ENCODE assay signal across 8 cellular contexts in the genomic region with DNA sequence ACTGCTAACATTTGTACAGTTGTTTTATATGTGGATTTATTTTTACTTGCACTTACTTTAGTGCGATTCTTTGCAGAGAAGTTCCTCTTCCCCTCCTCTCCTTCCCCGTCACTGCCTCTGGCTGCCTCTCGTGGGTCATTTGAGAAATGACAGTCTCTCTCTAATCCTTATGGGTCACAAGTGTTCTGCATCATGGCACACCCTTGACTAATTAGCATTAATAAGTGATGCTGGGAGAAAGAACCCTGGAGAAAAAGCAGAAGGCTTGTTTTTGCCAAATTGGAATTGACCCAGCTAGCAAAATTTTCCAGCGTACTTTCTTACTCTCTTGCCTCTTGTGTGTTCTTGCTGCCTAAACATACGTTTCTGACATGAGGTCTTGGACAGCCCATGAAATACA.
A peak's percentile ranks its signal among the peaks of the same experiment; 100 is the strongest.
DNase-seq lines count a peak whose midpoint lies in the region; ATAC-seq, FAIRE-seq and TF ChIP-seq lines count a peak whose summit lies in the region.

No MANE protein-coding gene starts in this region.

- peaks cover 17 to 21% (median 18%) of the 10 kb centered on the region in 3 donors for H3K4me1 Mint-ChIP-seq in CD8-positive, alpha-beta memory T cell

- POLR2A ChIA-PET in CD8-positive, alpha-beta memory T cell (lab: Charles Lee) = no interaction called here

- peaks cover 0 to 29% of the 10 kb centered on the region in 2 donors for H3K4me1 ChIP-seq in muscle layer of duodenum (ENCODE audit: control insufficient read depth in 1 of 2, insufficient read depth in 2 of 2, low read length in 2 of 2)
- H3K4me1 ChIP-seq in CD8-positive, alpha-beta memory T cell (ENCODE audit: insufficient read depth, low read length) = peaks cover 10% of the 10 kb centered on the region

- H3K27me3 Mint-ChIP-seq in CD8-positive, alpha-beta memory T cell = peaks cover 4 to 22% of the 10 kb centered on the region in 2 donors

- no peak for FAIRE-seq in frontal cortex (lab: Jason Lieb, UNC)

- in situ Hi-C loops in Caki2 (cut with HindIII; ENCODE audit: low pct_unique_long_range_greater_than_20kb, low sequenced_read_pairs) = no loop called here

- no peak for ATAC-seq in GM18519 (IDR thresholded peaks at IDR 0.05; ENCODE audit: low FRiP score, unreplicated experiment)
- ATAC-seq in HG02588 (IDR thresholded peaks at IDR 0.05; ENCODE audit: unreplicated experiment) = no peak

- no peaks in the 10 kb centered on the region for H3K9me3 ChIP-seq in muscle layer of duodenum (ENCODE audit: control insufficient read depth in 1 of 2, low read length in 2 of 2)
- H3K9me3 ChIP-seq in CD8-positive, alpha-beta memory T cell (ENCODE audit: low read length) = no peaks in the 10 kb centered on the region

- peak overlapping the region; percentile 46 for H3K4me3 ChIP-seq in coronary artery
- peak overlapping the region in 1 of 2 donors; percentile 5 for H3K4me3 ChIP-seq in muscle layer of duodenum (ENCODE audit: low read depth in 1 of 2, low read length in 2 of 2)
- H3K4me3 ChIP-seq in CD8-positive, alpha-beta memory T cell (ENCODE audit: low read length) = no peak overlapping the region

- DNase-seq in Caki2 (ENCODE audit: low read depth) = peak; percentile 83
- DNase-seq in LHCN-M2 (ENCODE audit: low read depth) = peak; percentile 62
- DNase-seq in coronary artery (ENCODE audit: low spot score) = no peak
- no peak for DNase-seq in frontal cortex (ENCODE audit: low spot score in 2 of 2)
- no peak for DNase-seq in CD8-positive, alpha-beta memory T cell

- H3K27ac ChIP-seq in coronary artery (peak overlapping the region; percentile 6 to 63), muscle layer of duodenum (ENCODE audit: low read length) (peak overlapping the region; percentile 61)
- H3K27ac ChIP-seq in CD8-positive, alpha-beta memory T cell (ENCODE audit: low read depth, low read length) = no peak overlapping the region

- TF ChIP-seq CTCF in coronary artery (IDR thresholded peaks at IDR 0.05) = no peak

- no peak overlapping the region for H3K4me3 Mint-ChIP-seq in CD8-positive, alpha-beta memory T cell

- H3K36me3 Mint-ChIP-seq in CD8-positive, alpha-beta memory T cell = no peaks in the 10 kb centered on the region

- no peaks in the 10 kb centered on the region for H3K27me3 ChIP-seq in muscle layer of duodenum (ENCODE audit: low read depth, low read length)
- no peaks in the 10 kb centered on the region for H3K27me3 ChIP-seq in CD8-positive, alpha-beta memory T cell (ENCODE audit: insufficient read depth, low read length, poor library complexity, severe bottlenecking)

- H3K27ac Mint-ChIP-seq in CD8-positive, alpha-beta memory T cell = peak overlapping the region in 1 of 8 donors; percentile 6

- no peaks in the 10 kb centered on the region for H3K9me3 Mint-ChIP-seq in CD8-positive, alpha-beta memory T cell

- no peaks in the 10 kb centered on the region for H3K36me3 ChIP-seq in muscle layer of duodenum (ENCODE audit: control insufficient read depth in 1 of 2, insufficient read depth in 2 of 2, low read length in 2 of 2)
- no peaks in the 10 kb centered on the region for H3K36me3 ChIP-seq in CD8-positive, alpha-beta memory T cell (ENCODE audit: insufficient read depth, low read length)

- CTCF ChIA-PET in CD8-positive, alpha-beta memory T cell (lab: Charles Lee) = no interaction called here

Comparison
In these comparisons a context has a peak if more than half of its experiments do, and no peak if none do; other contexts are left out.
1. DNase-seq: peak in Caki2 (single experiment) and LHCN-M2 (single experiment); none in coronary artery (single experiment), frontal cortex (0 of 2) and CD8-positive, alpha-beta memory T cell (0 of 5).